1 cellular context compared by ENCODE assay signal in genomic region chr5:40710575-40710974, GRCh38. TPM values are rescaled to one million over a fixed set of nuclear protein-coding genes. Genes with fewer than 3 reads are reported as not detected.
"Had no signal": no experiment of that assay in that cellular context is flagged by ENCODE, and none has a peak within 500 bp of the region (broad histone marks: within the 10 kb centered on the region; RNA-seq: fewer than 3 reads in every experiment).

No MANE protein-coding gene starts in this region.

RNA-seq across cellular contexts. Expression of gene PTGER4, which starts 30.9 kb away (rescaled TPM):
- total RNA-seq: GM23248 had no signal
